In genomic region chr11:75333807-75334140, GRCh38 we compare ENCODE assay signal across 29 cellular contexts. TPM values are rescaled to one million over a fixed set of nuclear protein-coding genes. Genes with fewer than 3 reads are reported as not detected.
DNase-seq lines count a peak whose midpoint lies in the region; ATAC-seq lines count a peak whose summit lies in the region.
"Had no signal": no experiment of that assay in that cellular context is flagged by ENCODE, and none has a peak within 500 bp of the region (broad histone marks: within the 10 kb centered on the region; RNA-seq: fewer than 3 reads in every experiment).

No MANE protein-coding gene starts in this region.

- DNase-seq in medulla oblongata (ENCODE audit: extremely low spot score): no peak
- DNase-seq: activated CD4-positive, alpha-beta T cell treated with anti-CD3 and anti-CD28 coated beads, Interleukin-2, amount 50 U/mL, for 48 hours; activated CD4-positive, CD25-positive, alpha-beta regulatory T cell; activated CD8-positive, alpha-beta memory T cell treated with anti-CD3 and anti-CD28 coated beads, Interleukin-2, amount 50 U/mL, for 48 hours; activated effector memory CD4-positive, alpha-beta T cell treated with anti-CD3 and anti-CD28 coated beads, Interleukin-2, amount 50 U/mL, for 16 hours; activated naive CD8-positive, alpha-beta T cell treated with anti-CD3 and anti-CD28 coated beads, Interleukin-2, amount 50 U/mL, for 24 hours; COR-L47; effector memory CD8-positive, alpha-beta T cell; glutamatergic neuron; KBM-7; left colon; midbrain; NCI-H146; NCI-H524; stimulated activated CD4-positive, alpha-beta T cell treated with anti-CD3 and anti-CD28 coated beads, Interleukin-2, amount 100 ng/mL, for 48 hours; stimulated activated naive CD4-positive, alpha-beta T cell; thyroid gland had no signal

- H3K36me3 ChIP-seq in HUES64 (ENCODE audit: insufficient read depth, low read length): no peaks in the 10 kb centered on the region
- no peaks in the 10 kb centered on the region for H3K36me3 ChIP-seq in muscle layer of colon (ENCODE audit: insufficient read depth, low read length)
- no peaks in the 10 kb centered on the region for H3K36me3 ChIP-seq in subcutaneous abdominal adipose tissue (ENCODE audit: control insufficient read depth in 5 of 5, insufficient read depth in 5 of 5, low read length in 5 of 5)
- H3K36me3 ChIP-seq: HAP-1, thyroid gland had no signal

- no peaks in the 10 kb centered on the region for H3K9me3 Mint-ChIP-seq in dendritic cell treated with granulocyte-macrophage colony-stimulating factor and Interleukin-4, amounts not matched to agents 40 ng/mL and 50 ng/mL, for 4 days
- H3K9me3 Mint-ChIP-seq: activated naive CD8-positive, alpha-beta T cell treated with anti-CD3 and anti-CD28 coated beads, Interleukin-2, amount 50 U/mL, for 24 hours; effector memory CD8-positive, alpha-beta T cell; neural crest cell had no signal

- peaks cover 91% of the 10 kb centered on the region for H3K36me3 Mint-ChIP-seq in dendritic cell treated with granulocyte-macrophage colony-stimulating factor and Interleukin-4, amounts not matched to agents 40 ng/mL and 50 ng/mL, for 4 days (ENCODE audit: low read depth)

- peak overlapping the region; percentile 42 for H3K27ac Mint-ChIP-seq in dendritic cell treated with granulocyte-macrophage colony-stimulating factor and Interleukin-4, amounts not matched to agents 40 ng/mL and 50 ng/mL, for 4 days
- H3K27ac Mint-ChIP-seq: activated naive CD8-positive, alpha-beta T cell treated with anti-CD3 and anti-CD28 coated beads, Interleukin-2, amount 50 U/mL, for 24 hours had no signal

- H3K27me3 ChIP-seq in HUES64 (ENCODE audit: insufficient read depth, low read length) (no peaks in the 10 kb centered on the region), muscle layer of colon (ENCODE audit: control insufficient read depth in 1 of 2, insufficient read depth in 2 of 2, low read length in 2 of 2) (no peaks in the 10 kb centered on the region), subcutaneous abdominal adipose tissue (ENCODE audit: control insufficient read depth in 5 of 5, insufficient read depth in 4 of 5, low read length in 5 of 5) (no peaks in the 10 kb centered on the region)
- H3K27me3 ChIP-seq: thyroid gland had no signal

- H3K9me3 ChIP-seq in HUES64 (ENCODE audit: insufficient read depth, low read depth, low read length): no peaks in the 10 kb centered on the region
- no peaks in the 10 kb centered on the region for H3K9me3 ChIP-seq in muscle layer of colon (ENCODE audit: low read length)
- H3K9me3 ChIP-seq in subcutaneous abdominal adipose tissue (ENCODE audit: control insufficient read depth in 5 of 5, low read length in 5 of 5): no peaks in the 10 kb centered on the region
- H3K9me3 ChIP-seq: HAP-1, thyroid gland had no signal

- no peak overlapping the region for H3K4me3 Mint-ChIP-seq in dendritic cell treated with granulocyte-macrophage colony-stimulating factor and Interleukin-4, amounts not matched to agents 40 ng/mL and 50 ng/mL, for 4 days
- H3K4me3 Mint-ChIP-seq: activated naive CD8-positive, alpha-beta T cell treated with anti-CD3 and anti-CD28 coated beads, Interleukin-2, amount 50 U/mL, for 24 hours; effector memory CD8-positive, alpha-beta T cell; neural crest cell had no signal

- no peaks in the 10 kb centered on the region for H3K27me3 Mint-ChIP-seq in dendritic cell treated with granulocyte-macrophage colony-stimulating factor and Interleukin-4, amounts not matched to agents 40 ng/mL and 50 ng/mL, for 4 days
- H3K27me3 Mint-ChIP-seq: activated naive CD8-positive, alpha-beta T cell treated with anti-CD3 and anti-CD28 coated beads, Interleukin-2, amount 50 U/mL, for 24 hours; effector memory CD8-positive, alpha-beta T cell; progenitor cell of endocrine pancreas had no signal

- H3K4me3 ChIP-seq in HUES64 (ENCODE audit: low read length) (no peak overlapping the region), muscle layer of colon (ENCODE audit: low read depth in 1 of 2, low read length in 2 of 2) (no peak overlapping the region), subcutaneous abdominal adipose tissue (ENCODE audit: low read depth in 1 of 5, low read length in 5 of 5) (peak overlapping the region in 1 of 5 donors; percentile 22)
- H3K4me3 ChIP-seq: HAP-1, smooth muscle cell, thyroid gland had no signal

- H3K9ac ChIP-seq in HUES64 (ENCODE audit: low read depth, low read length): no peak overlapping the region
- no peak overlapping the region for H3K9ac ChIP-seq in muscle layer of colon (ENCODE audit: low read length)
- peak overlapping the region in 2 of 5 donors; percentile 25 to 33 for H3K9ac ChIP-seq in subcutaneous abdominal adipose tissue (ENCODE audit: low read length in 5 of 5)

- WGBS in HUES64: 87% methylated on average over 7 of the region's 7 CpGs

- peaks cover 42% of the 10 kb centered on the region for H3K4me1 ChIP-seq in HUES64 (ENCODE audit: insufficient read depth, low read length)
- H3K4me1 ChIP-seq in muscle layer of colon (ENCODE audit: insufficient read depth, low read length): peaks cover 87% of the 10 kb centered on the region
- peaks cover 22 to 76% (median 67%) of the 10 kb centered on the region in 5 donors for H3K4me1 ChIP-seq in subcutaneous abdominal adipose tissue (ENCODE audit: control insufficient read depth in 5 of 5, insufficient read depth in 5 of 5, low read length in 5 of 5)
- H3K4me1 ChIP-seq: HAP-1 had no signal

- ATAC-seq in GM18519 (IDR thresholded peaks at IDR 0.05; ENCODE audit: low FRiP score, unreplicated experiment) (no peak), HG03108 (IDR thresholded peaks at IDR 0.05; ENCODE audit: unreplicated experiment) (no peak), HG02970 (IDR thresholded peaks at IDR 0.05; ENCODE audit: low FRiP score, unreplicated experiment) (no peak)
- ATAC-seq: activated naive CD8-positive, alpha-beta T cell treated with anti-CD3 and anti-CD28 coated beads, Interleukin-2, amount 50 U/mL, for 24 hours; effector memory CD8-positive, alpha-beta T cell; left colon had no signal

- peaks cover 93% of the 10 kb centered on the region for H3K4me1 Mint-ChIP-seq in dendritic cell treated with granulocyte-macrophage colony-stimulating factor and Interleukin-4, amounts not matched to agents 40 ng/mL and 50 ng/mL, for 4 days (ENCODE audit: low read depth)

- H3K27ac ChIP-seq in HUES64 (ENCODE audit: low read depth, low read length): peak overlapping the region; percentile 40; the same call in 1 of the 2 replicates
- H3K27ac ChIP-seq in muscle layer of colon (ENCODE audit: low read depth, low read length): peak overlapping the region; percentile 93
- H3K27ac ChIP-seq in subcutaneous abdominal adipose tissue (ENCODE audit: low read depth, low read length): peak overlapping the region; percentile 58
- H3K27ac ChIP-seq: RWPE1, thyroid gland had no signal

- intact Hi-C loops in dendritic cell treated with granulocyte-macrophage colony-stimulating factor and Interleukin-4, amounts not matched to agents 40 ng/mL and 50 ng/mL, for 4 days (cut with micrococcal nuclease): no loop called here

RNA-seq across cellular contexts. Expression of gene ARRB1, which starts 17.7 kb away (rescaled TPM):
- polyA plus RNA-seq in HUES64 (2013, experiment 1 of 2): 23.4 TPM
- 30.1 TPM for polyA plus RNA-seq in HUES64 (2013, experiment 2 of 2)

Comparison
In these comparisons a context has a peak if more than half of its experiments do, and no peak if none do; other contexts are left out.
1. H3K27ac ChIP-seq: peak in every context shown above with its lines; median percentile 93 in muscle layer of colon; 58 in subcutaneous abdominal adipose tissue; 40 in HUES64.